ENCODE assay signal across 9 cellular contexts in genomic region chr17:17784599-17785264, GRCh38. TPM values are rescaled to one million over a fixed set of nuclear protein-coding genes. Genes with fewer than 3 reads are reported as not detected.
DNase-seq lines count a peak whose midpoint lies in the region; ATAC-seq and TF ChIP-seq lines count a peak whose summit lies in the region.
"Had no signal": no experiment of that assay in that cellular context is flagged by ENCODE, and none has a peak within 500 bp of the region (broad histone marks: within the 10 kb centered on the region; RNA-seq: fewer than 3 reads in every experiment).

No MANE protein-coding gene starts in this region.

- intact Hi-C loops in breast epithelium (cut with DNase I; ENCODE audit: low total_unique reads): no loop called here

- H3K27ac ChIP-seq in Karpas-422 (ENCODE audit: low read length): peak overlapping the region; percentile 100
- H3K27ac ChIP-seq in brain microvascular endothelial cell: no peak overlapping the region
- peak overlapping the region; percentile 96 for H3K27ac ChIP-seq in neural cell (ENCODE audit: low read length)
- H3K27ac ChIP-seq in breast epithelium: peak overlapping the region in 1 of 2 donors; percentile 90

- H3K4me3 ChIP-seq in Karpas-422 (ENCODE audit: low read length) (peak overlapping the region; percentile 60), brain microvascular endothelial cell (ENCODE audit: low read depth, low read length) (no peak overlapping the region), neural cell (ENCODE audit: low read length) (peak overlapping the region; percentile 89), breast epithelium (peak overlapping the region in 1 of 3 donors; percentile 83)
- H3K4me3 ChIP-seq: mucosa of descending colon had no signal

- H3K9me2 ChIP-seq in Karpas-422 (replicated peaks; ENCODE audit: insufficient read depth, low read length) (no peaks in the 10 kb centered on the region), neural cell (ENCODE audit: insufficient read depth, low read length) (no peaks in the 10 kb centered on the region)

- TF ChIP-seq RAD21 in neural cell (conservative IDR thresholded peaks at IDR 0.05): no peak

- H2AFZ ChIP-seq in Karpas-422 (ENCODE audit: low read length): no peak overlapping the region
- H2AFZ ChIP-seq in neural cell (ENCODE audit: low read depth, low read length): no peak overlapping the region

- DNase-seq in Daoy (ENCODE audit: low read depth) (peak; percentile 34), Karpas-422 (peak; percentile 91), brain microvascular endothelial cell (peak; percentile 12), NCI-H2029 treated with DMSO at 0.1 percent for 48 hours (lab: John Stamatoyannopoulos, UW) (no peak), breast epithelium (ENCODE audit: low spot score in 2 of 2) (no peak), omental fat pad (ENCODE audit: low spot score) (no peak)

- peak overlapping the region; percentile 73 for H3K4me2 ChIP-seq in Karpas-422 (ENCODE audit: low read depth, low read length, poor library complexity, severe bottlenecking)
- peak overlapping the region; percentile 46 for H3K4me2 ChIP-seq in neural cell (ENCODE audit: low read length)

- H3K4me1 ChIP-seq in Karpas-422 (ENCODE audit: low read length): peaks cover 81% of the 10 kb centered on the region
- peaks cover 12 to 27% of the 10 kb centered on the region in 2 donors for H3K4me1 ChIP-seq in breast epithelium

- no peaks in the 10 kb centered on the region; the same call in 1 of the 2 replicates for H4K20me1 ChIP-seq in Karpas-422 (ENCODE audit: insufficient read depth, low read depth, low read length)
- peaks cover 4% of the 10 kb centered on the region for H4K20me1 ChIP-seq in neural cell (ENCODE audit: insufficient read depth)

- peak; percentile 57 for TF ChIP-seq CTCF in brain microvascular endothelial cell (IDR thresholded peaks at IDR 0.05; ENCODE audit: low read depth, low read length, missing control alignments)
- TF ChIP-seq CTCF in neural cell (IDR thresholded peaks at IDR 0.05; ENCODE audit: poor library complexity, severe bottlenecking): peak; percentile 31
- TF ChIP-seq CTCF in breast epithelium (IDR thresholded peaks at IDR 0.05): no peak
- TF ChIP-seq CTCF in omental fat pad (IDR thresholded peaks at IDR 0.05): no peak

- ATAC-seq in omental fat pad (ENCODE audit: low FRiP score): no peak
- ATAC-seq in GM21717 (IDR thresholded peaks at IDR 0.05; ENCODE audit: unreplicated experiment): no peak

- in situ Hi-C loops in brain microvascular endothelial cell (cut with HindIII; ENCODE audit: low pct_ligation_motif_present, low sequenced_read_pairs): no loop called here

- TF ChIP-seq EP300 in neural cell (conservative IDR thresholded peaks at IDR 0.05; ENCODE audit: poor library complexity, severe bottlenecking): no peak

- no peaks in the 10 kb centered on the region for H3K27me3 ChIP-seq in Karpas-422 (ENCODE audit: low read length)
- no peaks in the 10 kb centered on the region for H3K27me3 ChIP-seq in brain microvascular endothelial cell (replicated peaks)
- no peaks in the 10 kb centered on the region for H3K27me3 ChIP-seq in neural cell (ENCODE audit: insufficient read depth, low read depth, low read length)
- H3K27me3 ChIP-seq in breast epithelium: no peaks in the 10 kb centered on the region

- H3K9ac ChIP-seq in Karpas-422 (ENCODE audit: low read length) (peak overlapping the region; percentile 79), neural cell (ENCODE audit: low read length) (peak overlapping the region; percentile 94)

- TF ChIP-seq POLR2A in breast epithelium (IDR thresholded peaks at IDR 0.05): no peak

- no peaks in the 10 kb centered on the region for H3F3A ChIP-seq in neural cell (ENCODE audit: insufficient read depth, low read length, poor library complexity, severe bottlenecking)

- no peaks in the 10 kb centered on the region for H3K36me3 ChIP-seq in Karpas-422 (ENCODE audit: insufficient read depth, low read length)
- H3K36me3 ChIP-seq in brain microvascular endothelial cell (replicated peaks): no peaks in the 10 kb centered on the region
- H3K36me3 ChIP-seq in neural cell (ENCODE audit: insufficient read depth, low read length): no peaks in the 10 kb centered on the region
- H3K36me3 ChIP-seq in breast epithelium: no peaks in the 10 kb centered on the region

- H3K79me2 ChIP-seq in Karpas-422 (ENCODE audit: low read length) (peaks cover 62% of the 10 kb centered on the region), neural cell (replicated peaks; ENCODE audit: insufficient read depth, low read length) (peaks cover 72% of the 10 kb centered on the region)

- H3K9me3 ChIP-seq in Karpas-422 (ENCODE audit: low read length) (no peaks in the 10 kb centered on the region), neural cell (ENCODE audit: low read length) (no peaks in the 10 kb centered on the region), breast epithelium (no peaks in the 10 kb centered on the region)
- H3K9me3 ChIP-seq: mucosa of descending colon had no signal

TF ChIP-seq in neural cell, 6 proteins besides CTCF, POLR2A, EP300 and RAD21:
- TF ChIP-seq SMC3 (conservative IDR thresholded peaks at IDR 0.05; ENCODE audit: poor library complexity) (no peak), TAF1 (IDR thresholded peaks at IDR 0.05; ENCODE audit: low read depth) (no peak)

RNA-seq across cellular contexts. Expression of gene SREBF1, which starts 52.1 kb away (rescaled TPM):
- 19.1 and 24.7 TPM in 2 replicates for total RNA-seq in Daoy (2014; rRNA removed; shearing (Covaris generic))
- 52.0 and 103 TPM in 2 replicates for total RNA-seq in Karpas-422 (2014; rRNA removed; shearing (Covaris generic); ENCODE audit: low replicate concordance)
- 22.5 and 25.9 TPM in 2 replicates for polyA plus RNA-seq in neural cell
- 11.7 and 20.0 TPM in 2 replicates for polyA minus RNA-seq in neural cell
- total RNA-seq in breast epithelium (100 to 1,000 TPM in 1 of 3 donors, 10 to 100 TPM in 2; 39.0 to 119 (median 81.3) TPM), omental fat pad (100 to 1,000 TPM in 1 of 4 donors, 10 to 100 TPM in 3; 18.5 to 118 (median 31.2) TPM)

Comparison
In these comparisons a context has a peak if more than half of its experiments do, and no peak if none do; other contexts are left out.
1. DNase-seq: peak in Daoy (single experiment), Karpas-422 (single experiment) and brain microvascular endothelial cell (single experiment); none in NCI-H2029 treated with DMSO at 0.1 percent for 48 hours (single experiment), breast epithelium (0 of 2) and omental fat pad (single experiment).
2. CTCF ChIP-seq: peak in brain microvascular endothelial cell (single experiment) and neural cell (single experiment); none in breast epithelium (0 of 3) and omental fat pad (0 of 3).